In genomic region chr7:70764004-70764691, GRCh38 we compare ENCODE assay signal across 8 cellular contexts.
A peak's percentile ranks its signal among the peaks of the same experiment; 100 is the strongest.
DNase-seq lines count a peak whose midpoint lies in the region; ATAC-seq and TF ChIP-seq lines count a peak whose summit lies in the region.

No MANE protein-coding gene starts in this region.

- H3K9ac ChIP-seq in GM23248 = no peak overlapping the region

- intact Hi-C loops in left ventricle myocardium inferior (cut with micrococcal nuclease) = no loop called here

- DNase-seq in glutamatergic neuron (no peak), left lobe of liver (ENCODE audit: low spot score) (no peak), brain microvascular endothelial cell (no peak), left ventricle myocardium inferior (no peak), GM23248 (no peak)

- H3K36me3 ChIP-seq in brain microvascular endothelial cell (replicated peaks) (no peaks in the 10 kb centered on the region), left ventricle myocardium inferior (peaks cover 27% of the 10 kb centered on the region), GM23248 (ENCODE audit: low read depth) (no peaks in the 10 kb centered on the region)

- H3K4me3 Mint-ChIP-seq in glutamatergic neuron (ENCODE audit: unreplicated experiment) = no peak overlapping the region

- H3K9me3 Mint-ChIP-seq in glutamatergic neuron (ENCODE audit: unreplicated experiment) = peaks cover 12% of the 10 kb centered on the region

- no peak overlapping the region for H3K27ac ChIP-seq in brain microvascular endothelial cell
- H3K27ac ChIP-seq in left ventricle myocardium inferior (replicated peaks) = no peak overlapping the region
- H3K27ac ChIP-seq in GM23248 = no peak overlapping the region

- H3K4me2 ChIP-seq in GM23248 (ENCODE audit: unreplicated experiment) = no peak overlapping the region

- H3K9me3 ChIP-seq in left ventricle myocardium inferior (replicated peaks) = no peaks in the 10 kb centered on the region
- H3K9me3 ChIP-seq in GM23248 (ENCODE audit: low read depth) = no peaks in the 10 kb centered on the region

- no peaks in the 10 kb centered on the region for H4K20me1 ChIP-seq in GM23248 (ENCODE audit: insufficient read depth)

- in situ Hi-C loops in brain microvascular endothelial cell (cut with HindIII; ENCODE audit: low pct_ligation_motif_present, low sequenced_read_pairs) = no loop called here
- in situ Hi-C loops in GM23248 (cut with MboI) = no loop called here

- no peaks in the 10 kb centered on the region for H3F3A ChIP-seq in GM23248 (ENCODE audit: insufficient read depth)

- H3K4me1 Mint-ChIP-seq in glutamatergic neuron (ENCODE audit: low read depth, unreplicated experiment) = peaks cover 25% of the 10 kb centered on the region

- H3K4me3 ChIP-seq in brain microvascular endothelial cell (ENCODE audit: low read depth, low read length) = no peak overlapping the region
- H3K4me3 ChIP-seq in left ventricle myocardium inferior = no peak overlapping the region
- no peak overlapping the region for H3K4me3 ChIP-seq in GM23248

- H3K79me2 ChIP-seq in GM23248 (ENCODE audit: insufficient read depth) = peaks cover 12% of the 10 kb centered on the region; the same call in 1 of the 2 replicates

- H3K27me3 ChIP-seq in brain microvascular endothelial cell (replicated peaks) = no peaks in the 10 kb centered on the region
- no peaks in the 10 kb centered on the region for H3K27me3 ChIP-seq in left ventricle myocardium inferior (ENCODE audit: low read depth)
- H3K27me3 ChIP-seq in GM23248 (replicated peaks; ENCODE audit: insufficient read depth) = no peaks in the 10 kb centered on the region

- peaks cover 15% of the 10 kb centered on the region for H3K27me3 Mint-ChIP-seq in glutamatergic neuron (ENCODE audit: unreplicated experiment)

- peak; percentile 72 for ATAC-seq in GM18519 (IDR thresholded peaks at IDR 0.05; ENCODE audit: low FRiP score, unreplicated experiment)
- peak; percentile 85 for ATAC-seq in GM21529 (IDR thresholded peaks at IDR 0.05; ENCODE audit: unreplicated experiment)
- ATAC-seq in HG03558 (IDR thresholded peaks at IDR 0.05; ENCODE audit: extremely low read depth, unreplicated experiment) = peak; percentile 84
- ATAC-seq in left lobe of liver = no peak

- no peaks in the 10 kb centered on the region for H3K4me1 ChIP-seq in left ventricle myocardium inferior
- H3K4me1 ChIP-seq in GM23248 (ENCODE audit: insufficient read depth) = no peaks in the 10 kb centered on the region

- 89 to 90% methylated on average over 16 of the region's 16 CpGs for WGBS in GM23248 (ENCODE audit: low coverage in 1 of 2, low lambda C conversion rate in 2 of 2, missing lambda C conversion rate in 2 of 2), 2 experiments

- peak overlapping the region; percentile 6 for H3K27ac Mint-ChIP-seq in glutamatergic neuron (ENCODE audit: unreplicated experiment)

- TF ChIP-seq CTCF in glutamatergic neuron (IDR thresholded peaks at IDR 0.05; ENCODE audit: partially characterized antibody, unreplicated experiment) (no peak), brain microvascular endothelial cell (IDR thresholded peaks at IDR 0.05; ENCODE audit: low read depth, low read length, missing control alignments) (no peak), left ventricle myocardium inferior (IDR thresholded peaks at IDR 0.05; ENCODE audit: borderline replicate concordance) (no peak)

- H3K9me2 ChIP-seq in GM23248 (ENCODE audit: insufficient read depth) = no peaks in the 10 kb centered on the region

- H3K36me3 Mint-ChIP-seq in glutamatergic neuron (ENCODE audit: unreplicated experiment) = peaks cover 4% of the 10 kb centered on the region

- no peak overlapping the region for H2AFZ ChIP-seq in GM23248
